In genomic region chr1:165114022-165114888, GRCh38 we compare ENCODE assay signal across 9 cellular contexts.
A peak's percentile ranks its signal among the peaks of the same experiment; 100 is the strongest.
DNase-seq lines count a peak whose midpoint lies in the region; ATAC-seq and TF ChIP-seq lines count a peak whose summit lies in the region.
"Had no signal": no experiment of that assay in that cellular context is flagged by ENCODE, and none has a peak within 500 bp of the region (broad histone marks: within the 10 kb centered on the region; RNA-seq: fewer than 3 reads in every experiment).

No MANE protein-coding gene starts in this region.

- TF ChIP-seq POLR2A in adrenal gland (IDR thresholded peaks at IDR 0.05) (no peak), transverse colon (IDR thresholded peaks at IDR 0.05) (no peak)

- H3K36me3 ChIP-seq in adrenal gland (replicated peaks in 1 of 2), result no peaks in the 10 kb centered on the region
- no peaks in the 10 kb centered on the region for H3K36me3 ChIP-seq in transverse colon
- H3K36me3 ChIP-seq: neutrophil had no signal

- intact Hi-C loops in adrenal gland (cut with DNase I), result no loop called here
- intact Hi-C loops in transverse colon (cut with DNase I; ENCODE audit: low total_unique reads), result no loop called here

- 19 to 23% (median 21%) methylated on average over 14 of the region's 14 CpGs for WGBS in adrenal gland, 4 donors
- 26 to 36% methylated on average over 13 to 14 of the region's 14 CpGs for WGBS in transverse colon (ENCODE audit: low coverage in 1 of 2), 2 donors

- H3K4me3 ChIP-seq in adrenal gland (no peak overlapping the region), transverse colon (no peak overlapping the region)

- H3K27ac ChIP-seq in adrenal gland (no peak overlapping the region), transverse colon (no peak overlapping the region)
- H3K27ac ChIP-seq: neutrophil had no signal

- in situ Hi-C loops in transverse colon (cut with MboI; ENCODE audit: low pct_ligation_motif_present in 1 of 4, low pct_unique_long_range_greater_than_20kb in 1 of 4, low sequenced_read_pairs in 3 of 4), result no loop called here

- H3K4me1 ChIP-seq in adrenal gland (replicated peaks in 1 of 2), result no peaks in the 10 kb centered on the region
- no peaks in the 10 kb centered on the region for H3K4me1 ChIP-seq in transverse colon

- no peak for TF ChIP-seq EP300 in transverse colon (IDR thresholded peaks at IDR 0.05; ENCODE audit: low read depth)

- DNase-seq in CD1c-positive myeloid dendritic cell (ENCODE audit: extremely low spot score) (peak; percentile 3), GM20000 (ENCODE audit: low spot score) (peak; percentile 24), NCI-H2196 treated with DMSO at 0.1 percent for 48 hours (lab: John Stamatoyannopoulos, UW; ENCODE audit: unreplicated experiment) (peak; percentile 12), adrenal gland (peak in 6 of 7 donors; percentile 22 to 77 (median 57)), iPS-NIHi7 (ENCODE audit: extremely low spot score) (peak; percentile 58), transverse colon (peak; percentile 24)
- no peak for DNase-seq in activated effector memory CD4-positive, alpha-beta T cell treated with Interleukin-2 at 50 U/mL for 16 hours

- TF ChIP-seq CTCF in GM20000 (IDR thresholded peaks at IDR 0.05; ENCODE audit: extremely low read depth, missing control alignments) (peak; percentile 43), adrenal gland (IDR thresholded peaks at IDR 0.05) (peak; percentile 52 to 83 (median 58)), transverse colon (IDR thresholded peaks at IDR 0.05) (peak; percentile 45 to 83 (median 73))

- H3K9me3 ChIP-seq in adrenal gland (replicated peaks in 1 of 3) (no peaks in the 10 kb centered on the region), transverse colon (no peaks in the 10 kb centered on the region)
- H3K9me3 ChIP-seq: neutrophil had no signal

- no peak for ATAC-seq in activated CD4-positive, CD25-positive, alpha-beta regulatory T cell treated with anti-CD3 and anti-CD28 coated beads, Interleukin-2, amount 50 U/mL, for 24 hours

- H3K27me3 ChIP-seq in adrenal gland (peaks cover 22% of the 10 kb centered on the region), transverse colon (peaks cover 27% of the 10 kb centered on the region)
